ENCODE assay signal across 10 cellular contexts in the genomic region with DNA sequence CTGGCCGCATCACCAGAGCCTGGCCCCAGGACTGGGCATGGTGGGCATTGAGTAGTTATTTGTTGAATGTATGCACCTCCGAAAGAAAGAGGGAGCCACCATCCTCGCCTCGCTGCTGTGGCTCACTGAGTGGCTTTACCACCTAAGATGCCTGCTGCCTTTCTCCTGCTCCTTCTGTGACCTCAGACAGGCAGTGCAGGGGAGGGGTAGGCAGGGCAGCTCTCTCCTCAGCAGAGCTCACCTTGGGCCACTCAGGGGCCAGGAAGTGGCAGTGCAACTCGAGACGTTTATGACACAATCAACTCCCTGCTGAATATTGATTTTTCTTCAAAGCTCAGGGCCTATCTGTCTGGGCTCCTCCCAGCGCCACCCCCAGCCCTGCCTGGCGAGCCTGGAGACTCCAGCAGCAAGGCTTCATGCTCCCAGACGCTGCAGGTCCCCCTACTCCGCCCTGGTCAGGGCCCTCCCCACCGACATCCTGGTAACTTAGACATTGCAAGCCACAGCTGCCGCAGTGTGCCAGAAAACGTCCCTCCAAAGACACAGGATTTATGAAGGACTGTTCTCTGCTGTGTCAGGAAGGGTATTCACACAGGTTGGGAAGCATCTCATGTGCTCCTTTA.
A peak's percentile ranks its signal among the peaks of the same experiment; 100 is the strongest.
DNase-seq lines count a peak whose midpoint lies in the region; ATAC-seq, FAIRE-seq and TF ChIP-seq lines count a peak whose summit lies in the region.
"Had no signal": no experiment of that assay in that cellular context is flagged by ENCODE, and none has a peak within 500 bp of the region (broad histone marks: within the 10 kb centered on the region; RNA-seq: fewer than 3 reads in every experiment).

No MANE protein-coding gene starts in this region.

- no peaks in the 10 kb centered on the region for H3K79me2 ChIP-seq in HepG2 (ENCODE audit: insufficient read depth, low read length)

- H3K79me1 ChIP-seq in mesenchymal stem cell (replicated peaks; ENCODE audit: low read length, poor library complexity, severe bottlenecking): no peaks in the 10 kb centered on the region

- no peak overlapping the region for H3K23ac ChIP-seq in mesenchymal stem cell (ENCODE audit: low read length in 2 of 2)

- H3K9me3 ChIP-seq in A673 (ENCODE audit: low read depth, low read length, poor library complexity, severe bottlenecking) (no peaks in the 10 kb centered on the region), Peyer's patch (no peaks in the 10 kb centered on the region), HepG2 (ENCODE audit: low read length) (no peaks in the 10 kb centered on the region), mesenchymal stem cell (ENCODE audit: control insufficient read depth, low read length) (no peaks in the 10 kb centered on the region)

- H2AK5ac ChIP-seq in mesenchymal stem cell (ENCODE audit: low read length, severe bottlenecking): no peak overlapping the region

- no peak for TF ChIP-seq CTCF in A673 (conservative IDR thresholded peaks at IDR 0.05; ENCODE audit: low read depth, low read length)
- TF ChIP-seq CTCF in Peyer's patch (IDR thresholded peaks at IDR 0.05): no peak
- no peak for TF ChIP-seq CTCF in HepG2 (CRISPR knock-in tag; IDR thresholded peaks at IDR 0.05)

- no peak overlapping the region for H3K4me3 ChIP-seq in A673 (ENCODE audit: low read depth, low read length, poor library complexity, severe bottlenecking)
- H3K4me3 ChIP-seq in Peyer's patch: no peak overlapping the region
- H3K4me3 ChIP-seq in HepG2 (replicated peaks in 1 of 3; ENCODE audit: insufficient read depth in 1 of 3, low read depth in 2 of 3, low read length in 3 of 3): no peak overlapping the region
- no peak overlapping the region for H3K4me3 ChIP-seq in mesenchymal stem cell (ENCODE audit: insufficient read depth in 1 of 2, low read depth in 1 of 2, low read length in 2 of 2)

- no peak overlapping the region for H4K91ac ChIP-seq in mesenchymal stem cell (ENCODE audit: low read length)

- TF ChIP-seq RAD21 in Ishikawa (IDR thresholded peaks at IDR 0.05; ENCODE audit: low read depth): no peak
- TF ChIP-seq RAD21 in HepG2 (CRISPR knock-in tag; IDR thresholded peaks at IDR 0.05): no peak

- H3K4me1 ChIP-seq in A673 (ENCODE audit: insufficient read depth, low read length, poor library complexity, severe bottlenecking) (no peaks in the 10 kb centered on the region), Peyer's patch (peaks cover 0 to 12% (median 0%) of the 10 kb centered on the region in 4 donors), HepG2 (ENCODE audit: insufficient read depth, low read length) (peaks cover 42% of the 10 kb centered on the region), mesenchymal stem cell (ENCODE audit: control insufficient read depth, insufficient read depth, low read depth, low read length) (no peaks in the 10 kb centered on the region)

- H3K27me3 ChIP-seq in A673 (replicated peaks; ENCODE audit: insufficient read depth, low read depth, low read length, poor library complexity) (no peaks in the 10 kb centered on the region), Peyer's patch (no peaks in the 10 kb centered on the region), HepG2 (ENCODE audit: control insufficient read depth in 1 of 2, insufficient read depth in 2 of 2, low read length in 2 of 2) (peaks cover 1 to 16% of the 10 kb centered on the region in 2 experiments; a peak in 4 of 5 replicates), mesenchymal stem cell (ENCODE audit: control insufficient read depth in 1 of 2, insufficient read depth in 1 of 2, low read length in 2 of 2) (peaks cover 18 to 21% of the 10 kb centered on the region in 2 experiments)

- no peaks in the 10 kb centered on the region for H3K36me3 ChIP-seq in A673 (ENCODE audit: insufficient read depth, low read length, poor library complexity, severe bottlenecking)
- H3K36me3 ChIP-seq in Peyer's patch: no peaks in the 10 kb centered on the region
- no peaks in the 10 kb centered on the region for H3K36me3 ChIP-seq in HepG2 (replicated peaks in 1 of 2; ENCODE audit: control insufficient read depth in 1 of 2, insufficient read depth in 2 of 2, low read length in 2 of 2)
- H3K36me3 ChIP-seq in mesenchymal stem cell (ENCODE audit: control insufficient read depth in 1 of 2, insufficient read depth in 2 of 2, low read depth in 1 of 2, low read length in 2 of 2): no peaks in the 10 kb centered on the region

- POLR2A ChIA-PET in A673 (lab: Charles Lee; ENCODE audit: low non-redundant PET) (interaction anchor here (0.5 kb wide), 1 partner anchor 1708 kb away, joined by 5 read pairs; no protein-coding TSS in a partner anchor), HepG2 (lab: Yijun Ruan, JAX) (no interaction called here)

- H3K4me2 ChIP-seq in HepG2 (ENCODE audit: low read depth, low read length) (no peak overlapping the region), mesenchymal stem cell (ENCODE audit: low read length, poor library complexity, severe bottlenecking) (no peak overlapping the region)

- DNase-seq in A673 (ENCODE audit: low spot score) (peak; percentile 10), Peyer's patch (peak in 2 of 3 donors; percentile 51 to 63), HepG2 (ENCODE audit: low spot score) (peak; percentile 49), HCEC 1CT (no peak), AML-193 (lab: John Stamatoyannopoulos, UW) (no peak), DMS 273 (lab: John Stamatoyannopoulos, UW; ENCODE audit: unreplicated experiment) (no peak), mesenchymal stem cell (no peak)
- DNase-seq: activated naive CD8-positive, alpha-beta T cell treated with anti-CD3 and anti-CD28 coated beads for 36 hours; CD4-positive, CD25-positive, alpha-beta regulatory T cell had no signal

- no peak overlapping the region for H2BK120ac ChIP-seq in mesenchymal stem cell (ENCODE audit: low read depth, low read length)

- no peak overlapping the region for H4K8ac ChIP-seq in mesenchymal stem cell (ENCODE audit: low read length)

- 16% methylated on average over 9 of the region's 13 CpGs for WGBS in HepG2 (ENCODE audit: low lambda C conversion rate)
- WGBS in mesenchymal stem cell: 39% methylated on average over 13 of the region's 13 CpGs

- peak; percentile 77 for ATAC-seq in HepG2

- H4K20me1 ChIP-seq in HepG2 (ENCODE audit: insufficient read depth, low read length): no peaks in the 10 kb centered on the region

- in situ Hi-C loops in HepG2 (cut with HindIII; ENCODE audit: extremely low pct_ligation_motif_present, low pct_unique_long_range_greater_than_20kb): no loop called here

- TF ChIP-seq POLR2A in Peyer's patch (IDR thresholded peaks at IDR 0.05): no peak
- no peak for TF ChIP-seq POLR2A in HepG2 (IDR thresholded peaks at IDR 0.05; ENCODE audit: insufficient read depth in 1 of 2, low read depth in 2 of 2, low read length in 2 of 2)

- intact Hi-C loops in A673 (cut with micrococcal nuclease; ENCODE audit: unreplicated experiment): no loop called here
- intact Hi-C loops in HepG2 (cut with micrococcal nuclease; ENCODE audit: unreplicated experiment): no loop called here

- H2AFZ ChIP-seq in HepG2 (ENCODE audit: low read length) (no peak overlapping the region), mesenchymal stem cell (ENCODE audit: low read depth, low read length) (no peak overlapping the region)

- H3K4ac ChIP-seq in mesenchymal stem cell (ENCODE audit: low read depth in 1 of 2, low read length in 2 of 2): no peak overlapping the region

- H3K9ac ChIP-seq in HepG2 (ENCODE audit: insufficient read depth, low read depth, low read length) (no peak overlapping the region), mesenchymal stem cell (ENCODE audit: low read length) (no peak overlapping the region)

- H2BK15ac ChIP-seq in mesenchymal stem cell (ENCODE audit: low read depth, poor library complexity, severe bottlenecking): no peak overlapping the region

- no peak overlapping the region for H3K18ac ChIP-seq in mesenchymal stem cell (ENCODE audit: low read depth in 1 of 2, low read length in 2 of 2)

- no peak for FAIRE-seq in HepG2 (lab: Jason Lieb, UNC)

- H2BK5ac ChIP-seq in mesenchymal stem cell (ENCODE audit: low read depth, low read length, poor library complexity, severe bottlenecking): no peak overlapping the region

- CTCF ChIA-PET in A673 (lab: Charles Lee) (no interaction called here), HepG2 (lab: Yijun Ruan, JAX; ENCODE audit: low intra/inter-chr PET ratio, low total read pairs) (no interaction called here)

- H3K14ac ChIP-seq in mesenchymal stem cell (ENCODE audit: low read length in 2 of 2): no peak overlapping the region

- TF ChIP-seq EP300 in Ishikawa (IDR thresholded peaks at IDR 0.05; ENCODE audit: borderline replicate concordance): no peak
- TF ChIP-seq EP300 in HepG2 (IDR thresholded peaks at IDR 0.05; ENCODE audit: low read depth in 2 of 2, low read length in 2 of 2): peak in 1 of 2 experiments; percentile 28; a peak in 1 of 4 replicates
- no peak for TF ChIP-seq EP300 in HepG2 (CRISPR knock-in tag; IDR thresholded peaks at IDR 0.05; ENCODE audit: borderline replicate concordance)

- no TSS peak for BruUV-seq in A673 (replicated peaks; lab: Mats Ljungman, UMichigan)
- no TSS peak for BruUV-seq in HepG2 (replicated peaks; lab: Mats Ljungman, UMichigan)

- H2BK12ac ChIP-seq in mesenchymal stem cell (ENCODE audit: low read length in 2 of 2): no peak overlapping the region

- H3K27ac ChIP-seq in A673 (ENCODE audit: low read depth, low read length, poor library complexity, severe bottlenecking): no peak overlapping the region
- peak overlapping the region in 1 of 4 donors; percentile 1 for H3K27ac ChIP-seq in Peyer's patch
- no peak overlapping the region for H3K27ac ChIP-seq in HepG2 (ENCODE audit: extremely low read length, insufficient read depth, low read length)
- no peak overlapping the region for H3K27ac ChIP-seq in mesenchymal stem cell (ENCODE audit: low read length, poor library complexity, severe bottlenecking)

TF ChIP-seq in Ishikawa, 13 proteins besides CTCF, POLR2A, EP300 and RAD21 (continues in another document):
- no peak for TF ChIP-seq CREB1 (IDR thresholded peaks at IDR 0.05; ENCODE audit: low read depth)
- TF ChIP-seq EGR1 (IDR thresholded peaks at IDR 0.05): no peak
- TF ChIP-seq TAF1 (IDR thresholded peaks at IDR 0.05; ENCODE audit: low read depth): no peak

TF ChIP-seq in HepG2, 621 proteins besides CTCF, POLR2A, EP300 and RAD21 (continues in another document):
- peak; percentile 71 for TF ChIP-seq RXRB (CRISPR knock-in tag; IDR thresholded peaks at IDR 0.05; ENCODE audit: borderline replicate concordance)
- TF ChIP-seq MTA1 (CRISPR knock-in tag; IDR thresholded peaks at IDR 0.05; ENCODE audit: borderline replicate concordance): peak; percentile 37; the same call in 1 of the 2 replicates

Comparison
In these comparisons a context has a peak if more than half of its experiments do, and no peak if none do; other contexts are left out.
1. DNase-seq: peak in A673 (single experiment), Peyer's patch (2 of 3) and HepG2 (single experiment); none in HCEC 1CT (single experiment), AML-193 (0 of 2), DMS 273 (single experiment) and mesenchymal stem cell (single experiment).